Comparison of ENCODE assay signal across 16 cellular contexts in the genomic region with DNA sequence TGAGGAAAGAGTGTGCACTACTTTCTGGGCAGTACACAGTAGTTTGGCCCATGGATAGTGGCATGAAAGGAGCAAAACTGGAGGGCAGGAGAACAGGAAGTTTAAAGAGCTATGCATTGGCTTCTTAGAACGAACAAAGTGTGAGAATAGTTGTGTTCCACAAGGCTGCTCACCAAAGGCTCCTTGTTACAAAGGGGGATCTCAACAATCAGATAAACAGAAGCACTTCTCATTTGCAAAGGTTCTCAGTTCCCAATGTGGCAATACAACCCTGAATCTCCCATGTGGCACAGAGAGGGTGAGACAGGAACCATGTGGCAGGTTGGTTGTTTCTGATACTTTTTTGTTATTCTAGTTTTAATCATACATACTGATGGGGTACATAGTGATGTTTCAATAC.
DNase-seq lines count a peak whose midpoint lies in the region; ATAC-seq, FAIRE-seq and TF ChIP-seq lines count a peak whose summit lies in the region.
"Had no signal": no experiment of that assay in that cellular context is flagged by ENCODE, and none has a peak within 500 bp of the region (broad histone marks: within the 10 kb centered on the region; RNA-seq: fewer than 3 reads in every experiment).

No MANE protein-coding gene starts in this region.

- no peak overlapping the region for H3K18ac ChIP-seq in H1 (ENCODE audit: extremely low read depth, low read length)

- TF ChIP-seq CTCF in GM12865 (IDR thresholded peaks at IDR 0.05; ENCODE audit: insufficient read depth, low read depth, low read length, missing control alignments) (no peak), H1 (IDR thresholded peaks at IDR 0.05; ENCODE audit: control extremely low read depth in 1 of 3, insufficient read depth in 1 of 3, low read depth in 1 of 3, low read length in 3 of 3) (no peak)

- H2AFZ ChIP-seq in H1 (ENCODE audit: low read length) = peak overlapping the region; percentile 60
- H2AFZ ChIP-seq: GM23248 had no signal

- H2BK20ac ChIP-seq in H1 (ENCODE audit: low read length) = no peak overlapping the region

- TF ChIP-seq RAD21 in H1 (IDR thresholded peaks at IDR 0.05 in 1 of 2, conservative IDR thresholded peaks at IDR 0.05 in 1 of 2; ENCODE audit: low read depth in 2 of 2, low read length in 2 of 2) = no peak

- peaks cover 6 to 7% of the 10 kb centered on the region in 2 donors for H3K27me3 Mint-ChIP-seq in stimulated activated naive B cell treated with anti-CD40 and anti-IgM and Interleukin-4, amounts not matched to agents 10 μg/mL and 1 μg/mL and 100 μg/mL, for 72 hours
- H3K27me3 Mint-ChIP-seq in immature natural killer cell (ENCODE audit: low read depth in 3 of 3) = peaks cover 2 to 16% (median 4%) of the 10 kb centered on the region in 3 donors

- H2AK5ac ChIP-seq in H1 (ENCODE audit: low read depth, low read length) = no peak overlapping the region

- no peak overlapping the region for H3K23ac ChIP-seq in H1 (ENCODE audit: insufficient read length)

- H3K4me1 Mint-ChIP-seq in stimulated activated naive B cell treated with anti-CD40 and anti-IgM and Interleukin-4, amounts not matched to agents 10 μg/mL and 1 μg/mL and 100 μg/mL, for 72 hours = peaks cover 7 to 17% of the 10 kb centered on the region in 2 donors
- H3K4me1 Mint-ChIP-seq in immature natural killer cell = no peaks in the 10 kb centered on the region
- H3K4me1 Mint-ChIP-seq: CD4-positive, CD25-positive, alpha-beta regulatory T cell had no signal

- CTCF ChIA-PET in H1 (lab: Charles Lee; ENCODE audit: partially characterized antibody) = interaction anchor here (0.6 kb wide), 2 partner anchors 94 to 834 kb away, joined by 3 read pairs; no protein-coding TSS in a partner anchor

- H2BK15ac ChIP-seq in H1 (ENCODE audit: low read length) = no peak overlapping the region

- no peak overlapping the region for H4K8ac ChIP-seq in H1 (ENCODE audit: extremely low read depth, insufficient read depth, low read length)

- H3K79me1 ChIP-seq in H1 (ENCODE audit: low read depth, low read length) = no peaks in the 10 kb centered on the region

- no peak overlapping the region for H3K9ac ChIP-seq in H1 (replicated peaks in 1 of 4; ENCODE audit: extremely low read depth in 1 of 4, low read depth in 3 of 4, low read length in 3 of 4)
- H3K9ac ChIP-seq: BLaER1 treated with 17β-estradiol and CSF1 and Interleukin-3, amounts not matched to agents 10 nM and 100 nM; GM23248 had no signal

- no peak overlapping the region for H3K14ac ChIP-seq in H1 (ENCODE audit: insufficient read length)

- H3K27ac ChIP-seq in H1 (ENCODE audit: low read depth, low read length) = no peak overlapping the region
- H3K27ac ChIP-seq: BLaER1 treated with 17β-estradiol and CSF1 and Interleukin-3, amounts not matched to agents 10 nM and 100 nM; GM23248 had no signal

- H3K79me2 ChIP-seq in H1 (ENCODE audit: control insufficient read depth in 1 of 2, insufficient read depth in 2 of 2, low read length in 2 of 2) = no peaks in the 10 kb centered on the region

- ATAC-seq in GM21786 (IDR thresholded peaks at IDR 0.05; ENCODE audit: unreplicated experiment) (peak; percentile 56), HG03460 (IDR thresholded peaks at IDR 0.05; ENCODE audit: unreplicated experiment) (no peak), HG03354 (IDR thresholded peaks at IDR 0.05; ENCODE audit: poor library complexity, severe bottlenecking, unreplicated experiment) (no peak)
- peak; percentile 54 to 74 for ATAC-seq in stimulated activated naive B cell treated with anti-CD40 and anti-IgM and Interleukin-4, amounts not matched to agents 10 μg/mL and 1 μg/mL and 100 μg/mL, for 72 hours (replicated peaks)
- ATAC-seq: K562 had no signal

- H2BK120ac ChIP-seq in H1 (replicated peaks; ENCODE audit: low read depth, low read length) = no peak overlapping the region

- H2BK5ac ChIP-seq in H1 (ENCODE audit: low read depth, low read length) = no peak overlapping the region

- 100% methylated on average over 1 of the region's 1 CpG; no CpG with 5 or more reads in 1 of the 2 experiments for WGBS in H1 (ENCODE audit: extremely low coverage in 1 of 2, insufficient coverage in 1 of 2, insufficient read length in 1 of 2, insufficient replicate concordance in 2 of 2, low coverage in 1 of 2, low lambda C conversion rate in 2 of 2, missing lambda C conversion rate in 1 of 2), 2 experiments

- no peak overlapping the region for H3K27ac Mint-ChIP-seq in stimulated activated naive B cell treated with anti-CD40 and anti-IgM and Interleukin-4, amounts not matched to agents 10 μg/mL and 1 μg/mL and 100 μg/mL, for 72 hours
- H3K27ac Mint-ChIP-seq in immature natural killer cell = no peak overlapping the region
- H3K27ac Mint-ChIP-seq: CD4-positive, CD25-positive, alpha-beta regulatory T cell had no signal

- no peaks in the 10 kb centered on the region for H3K27me3 ChIP-seq in H1 (replicated peaks in 1 of 4; ENCODE audit: control insufficient read depth in 3 of 4, extremely low read depth in 1 of 4, insufficient read depth in 3 of 4, low read length in 3 of 4)
- H3K27me3 ChIP-seq: BLaER1 treated with 17β-estradiol and CSF1 and Interleukin-3, amounts not matched to agents 10 nM and 100 nM had no signal

- FAIRE-seq in H1 (lab: Jason Lieb, UNC) = no peak
- FAIRE-seq: GM12892, K562 had no signal

- no peak overlapping the region for H4K91ac ChIP-seq in H1 (replicated peaks; ENCODE audit: insufficient read length, low read length)

- POLR2A ChIA-PET in H1 (lab: Charles Lee; ENCODE audit: partially characterized antibody) = no interaction called here

- no peak overlapping the region for H3K4me3 Mint-ChIP-seq in stimulated activated naive B cell treated with anti-CD40 and anti-IgM and Interleukin-4, amounts not matched to agents 10 μg/mL and 1 μg/mL and 100 μg/mL, for 72 hours
- no peak overlapping the region for H3K4me3 Mint-ChIP-seq in immature natural killer cell
- H3K4me3 Mint-ChIP-seq: CD4-positive, CD25-positive, alpha-beta regulatory T cell had no signal

- no peak for TF ChIP-seq POLR2A in H1 (IDR thresholded peaks at IDR 0.05; ENCODE audit: control extremely low read depth in 1 of 2, low read depth in 2 of 2, low read length in 2 of 2)

- H3K36me3 Mint-ChIP-seq in stimulated activated naive B cell treated with anti-CD40 and anti-IgM and Interleukin-4, amounts not matched to agents 10 μg/mL and 1 μg/mL and 100 μg/mL, for 72 hours = no peaks in the 10 kb centered on the region
- no peaks in the 10 kb centered on the region for H3K36me3 Mint-ChIP-seq in immature natural killer cell
- H3K36me3 Mint-ChIP-seq: CD4-positive, CD25-positive, alpha-beta regulatory T cell had no signal

- no peak overlapping the region for H3K56ac ChIP-seq in H1 (replicated peaks; ENCODE audit: insufficient read length, low read depth, low read length)

- H3K4me2 ChIP-seq in H1 (ENCODE audit: insufficient read depth in 1 of 2, low read depth in 2 of 2, low read length in 2 of 2) = no peak overlapping the region
- H3K4me2 ChIP-seq: BLaER1 treated with 17β-estradiol and CSF1 and Interleukin-3, amounts not matched to agents 10 nM and 100 nM had no signal

- H4K5ac ChIP-seq in H1 (ENCODE audit: insufficient read length, low read depth, low read length) = no peak overlapping the region

- DNase-seq in GM12865 (ENCODE audit: low read depth) = peak; percentile 37
- no peak for DNase-seq in H1 (ENCODE audit: low read depth in 1 of 2, low spot score in 2 of 2)
- no peak for DNase-seq in stimulated activated naive B cell treated with anti-CD40 and anti-IgM and Interleukin-4, amounts not matched to agents 10 μg/mL and 1 μg/mL and 100 μg/mL, for 72 hours
- no peak for DNase-seq in immature natural killer cell
- DNase-seq: ACHN; CD4-positive, CD25-positive, alpha-beta regulatory T cell; DMS 273 treated with DMSO at 0.1 percent for 48 hours; GM23248; H7; Karpas-422 had no signal

- H2BK12ac ChIP-seq in H1 (ENCODE audit: low read depth, low read length) = no peak overlapping the region

- no peak for TF ChIP-seq EP300 in H1 (IDR thresholded peaks at IDR 0.05; ENCODE audit: borderline replicate concordance in 1 of 2, low read depth in 2 of 2, low read length in 2 of 2)

- H3K23me2 ChIP-seq in H1 (ENCODE audit: low read depth, low read length) = no peaks in the 10 kb centered on the region; the same call in 1 of the 2 replicates

- H3K4me3 ChIP-seq in GM12865 (ENCODE audit: low read depth, low read length) (no peak overlapping the region), H1 (ENCODE audit: extremely low read depth in 1 of 4, insufficient read depth in 2 of 4, low read depth in 3 of 4, low read length in 4 of 4) (no peak overlapping the region)
- H3K4me3 ChIP-seq: BLaER1 treated with 17β-estradiol and CSF1 and Interleukin-3, amounts not matched to agents 10 nM and 100 nM; GM23248; K562 had no signal

- H3K4me1 ChIP-seq in H1 (replicated peaks in 1 of 4; ENCODE audit: control insufficient read depth in 3 of 4, insufficient read depth in 4 of 4, low read length in 3 of 4) = no peaks in the 10 kb centered on the region

- H3K9me3 Mint-ChIP-seq in stimulated activated naive B cell treated with anti-CD40 and anti-IgM and Interleukin-4, amounts not matched to agents 10 μg/mL and 1 μg/mL and 100 μg/mL, for 72 hours = no peaks in the 10 kb centered on the region
- peaks cover 0 to 3% (median 0%) of the 10 kb centered on the region in 6 donors for H3K9me3 Mint-ChIP-seq in immature natural killer cell

- H3K4ac ChIP-seq in H1 (replicated peaks; ENCODE audit: insufficient read length, low read depth, low read length) = no peak overlapping the region

- H4K20me1 ChIP-seq in H1 (replicated peaks in 1 of 2; ENCODE audit: control insufficient read depth in 1 of 2, insufficient read depth in 2 of 2, low read length in 2 of 2) = no peaks in the 10 kb centered on the region
- H4K20me1 ChIP-seq: BLaER1 treated with 17β-estradiol and CSF1 and Interleukin-3, amounts not matched to agents 10 nM and 100 nM had no signal

- no peaks in the 10 kb centered on the region for H3K36me3 ChIP-seq in H1 (ENCODE audit: control insufficient read depth in 2 of 4, insufficient read depth in 4 of 4, low read length in 3 of 4)
- H3K36me3 ChIP-seq: BLaER1 treated with 17β-estradiol and CSF1 and Interleukin-3, amounts not matched to agents 10 nM and 100 nM had no signal

- no peaks in the 10 kb centered on the region for H3K9me3 ChIP-seq in H1 (ENCODE audit: insufficient read depth in 2 of 2, low read depth in 1 of 2, low read length in 1 of 2)

TF ChIP-seq in H1, 55 proteins besides CTCF, POLR2A, EP300 and RAD21:
- no peak for TF ChIP-seq SP4 (IDR thresholded peaks at IDR 0.05; ENCODE audit: low read length)

Comparison
In these comparisons a context has a peak if more than half of its experiments do, and no peak if none do; other contexts are left out.
1. ATAC-seq: peak in GM21786 (single experiment) and stimulated activated naive B cell treated with anti-CD40 and anti-IgM and Interleukin-4, amounts not matched to agents 10 μg/mL and 1 μg/mL and 100 μg/mL, for 72 hours (2 of 2); none in HG03460 (single experiment) and HG03354 (single experiment).